ENCODE assay signal across 15 cellular contexts in genomic region chr5:12840972-12841371, GRCh38.
"Had no signal": no experiment of that assay in that cellular context is flagged by ENCODE, and none has a peak within 500 bp of the region (broad histone marks: within the 10 kb centered on the region; RNA-seq: fewer than 3 reads in every experiment).

No MANE protein-coding gene starts in this region.

- H3K27me3 ChIP-seq: colonic mucosa, esophagus muscularis mucosa, foreskin keratinocyte, gastroesophageal sphincter, heart right ventricle, left lung had no signal

- H3K4me1 ChIP-seq: colonic mucosa, esophagus muscularis mucosa, foreskin keratinocyte, gastroesophageal sphincter, heart right ventricle, left lung, lower lobe of right lung had no signal

- ATAC-seq: foreskin keratinocyte, gastroesophageal sphincter, heart right ventricle, left cardiac atrium, left lung, left ventricle myocardium superior, lower lobe of right lung, mucosa of descending colon had no signal

- H3K4me3 ChIP-seq: colonic mucosa, esophagus muscularis mucosa, gastroesophageal sphincter, heart right ventricle, left lung, lower lobe of right lung, mucosa of descending colon had no signal

- H3K9me3 ChIP-seq: colonic mucosa, esophagus muscularis mucosa, gastroesophageal sphincter, lower lobe of right lung had no signal

- DNase-seq: colonic mucosa; cortex of kidney; effector memory CD4-positive, alpha-beta T cell; foreskin keratinocyte; heart right ventricle; hippocampal formation; left cardiac atrium; left lung; left ventricle myocardium superior; lower lobe of right lung; mesenchymal stem cell; mucosa of descending colon; naive B cell had no signal

- H3K27ac ChIP-seq: colonic mucosa, esophagus muscularis mucosa, foreskin keratinocyte, gastroesophageal sphincter, heart right ventricle, left lung, lower lobe of right lung had no signal

- H3K36me3 ChIP-seq: colonic mucosa, esophagus muscularis mucosa, gastroesophageal sphincter, heart right ventricle, left lung, lower lobe of right lung had no signal
